In the genomic region with DNA sequence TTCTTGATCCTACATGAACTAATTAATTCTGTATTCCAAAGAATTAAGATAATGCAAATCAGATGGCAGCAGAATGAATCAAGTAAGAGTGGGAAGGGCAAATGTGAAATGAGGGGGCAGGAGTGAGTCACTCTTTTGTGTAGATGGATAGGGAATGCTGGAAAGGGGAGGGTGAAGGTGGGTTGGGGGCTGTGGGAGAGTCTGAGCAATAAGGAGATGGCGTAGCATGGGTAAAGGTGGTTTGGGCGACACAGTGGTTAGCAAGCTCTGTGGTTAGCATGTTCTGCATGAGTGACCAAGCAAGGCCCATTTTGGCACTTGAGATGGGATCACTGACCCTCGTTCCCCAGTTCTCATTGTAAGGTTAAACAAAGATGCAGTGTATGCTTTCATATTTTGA, we compare ENCODE assay signal across 1 cellular context.
TF ChIP-seq lines count a peak whose summit lies in the region.

No MANE protein-coding gene starts in this region.

TF ChIP-seq in GM12878, 131 proteins besides CTCF, POLR2A, EP300 and RAD21 (continued from another document and continues in another):
- TF ChIP-seq ZNF592 (IDR thresholded peaks at IDR 0.05) (no peak), JUND (IDR thresholded peaks at IDR 0.05; ENCODE audit: low read depth, low read length) (no peak), ASH2L (IDR thresholded peaks at IDR 0.05; ENCODE audit: borderline replicate concordance, low read depth) (no peak), TAF1 (IDR thresholded peaks at IDR 0.05; ENCODE audit: borderline replicate concordance, low read depth, low read length) (no peak), RUNX3 (IDR thresholded peaks at IDR 0.05; ENCODE audit: low read length) (peak; percentile 97), FOXM1 (IDR thresholded peaks at IDR 0.05; ENCODE audit: low read depth, low read length) (no peak), HDAC2 (IDR thresholded peaks at IDR 0.05) (no peak), SPI1 (IDR thresholded peaks at IDR 0.05; ENCODE audit: borderline replicate concordance, insufficient read depth, low read depth, low read length) (no peak), SMAD5 (IDR thresholded peaks at IDR 0.05; ENCODE audit: low read depth) (no peak), IRF5 (IDR thresholded peaks at IDR 0.05; ENCODE audit: borderline replicate concordance) (no peak), SKIL (IDR thresholded peaks at IDR 0.05; ENCODE audit: low read depth, poor library complexity, severe bottlenecking) (no peak), RB1 (IDR thresholded peaks at IDR 0.05; ENCODE audit: borderline replicate concordance) (no peak), NR2C1 (IDR thresholded peaks at IDR 0.05) (no peak), SIX5 (IDR thresholded peaks at IDR 0.05; ENCODE audit: low read depth, low read length, severe bottlenecking) (no peak), CREM (IDR thresholded peaks at IDR 0.05; ENCODE audit: low read depth) (peak; percentile 45; the same call in 1 of the 2 replicates), GATAD2B (conservative IDR thresholded peaks at IDR 0.05; ENCODE audit: low read depth) (0 out of 2 replicates have a peak, but pooled peaks have one; percentile 53), NRF1 (conservative IDR thresholded peaks at IDR 0.05; ENCODE audit: low read depth, low read length) (no peak), BHLHE40 (IDR thresholded peaks at IDR 0.05; ENCODE audit: borderline replicate concordance in 1 of 2, low read depth in 2 of 2, low read length in 1 of 2) (peak in 1 of 2 experiments; percentile 41; a peak in 1 of 4 replicates), NR2C2 (IDR thresholded peaks at IDR 0.05; ENCODE audit: borderline replicate concordance, control insufficient read depth, insufficient read length, low read depth) (no peak), ETV6 (conservative IDR thresholded peaks at IDR 0.05 in 1 of 2, IDR thresholded peaks at IDR 0.05 in 1 of 2; ENCODE audit: borderline replicate concordance in 1 of 2, low read depth in 1 of 2) (no peak), POU2F2 (IDR thresholded peaks at IDR 0.05; ENCODE audit: borderline replicate concordance, low read depth, low read length) (no peak), TCF7 (IDR thresholded peaks at IDR 0.05; ENCODE audit: borderline replicate concordance) (no peak), FOS (IDR thresholded peaks at IDR 0.05; ENCODE audit: borderline replicate concordance, extremely low read depth, insufficient read length) (no peak), PAX5 (IDR thresholded peaks at IDR 0.05; ENCODE audit: borderline replicate concordance, low read depth, low read length) (peak; percentile 98), E4F1 (IDR thresholded peaks at IDR 0.05; ENCODE audit: borderline replicate concordance, partially characterized antibody) (no peak), BRCA1 (IDR thresholded peaks at IDR 0.05; ENCODE audit: low read depth, low read length) (no peak)
- TF ChIP-seq, protein P1, sequence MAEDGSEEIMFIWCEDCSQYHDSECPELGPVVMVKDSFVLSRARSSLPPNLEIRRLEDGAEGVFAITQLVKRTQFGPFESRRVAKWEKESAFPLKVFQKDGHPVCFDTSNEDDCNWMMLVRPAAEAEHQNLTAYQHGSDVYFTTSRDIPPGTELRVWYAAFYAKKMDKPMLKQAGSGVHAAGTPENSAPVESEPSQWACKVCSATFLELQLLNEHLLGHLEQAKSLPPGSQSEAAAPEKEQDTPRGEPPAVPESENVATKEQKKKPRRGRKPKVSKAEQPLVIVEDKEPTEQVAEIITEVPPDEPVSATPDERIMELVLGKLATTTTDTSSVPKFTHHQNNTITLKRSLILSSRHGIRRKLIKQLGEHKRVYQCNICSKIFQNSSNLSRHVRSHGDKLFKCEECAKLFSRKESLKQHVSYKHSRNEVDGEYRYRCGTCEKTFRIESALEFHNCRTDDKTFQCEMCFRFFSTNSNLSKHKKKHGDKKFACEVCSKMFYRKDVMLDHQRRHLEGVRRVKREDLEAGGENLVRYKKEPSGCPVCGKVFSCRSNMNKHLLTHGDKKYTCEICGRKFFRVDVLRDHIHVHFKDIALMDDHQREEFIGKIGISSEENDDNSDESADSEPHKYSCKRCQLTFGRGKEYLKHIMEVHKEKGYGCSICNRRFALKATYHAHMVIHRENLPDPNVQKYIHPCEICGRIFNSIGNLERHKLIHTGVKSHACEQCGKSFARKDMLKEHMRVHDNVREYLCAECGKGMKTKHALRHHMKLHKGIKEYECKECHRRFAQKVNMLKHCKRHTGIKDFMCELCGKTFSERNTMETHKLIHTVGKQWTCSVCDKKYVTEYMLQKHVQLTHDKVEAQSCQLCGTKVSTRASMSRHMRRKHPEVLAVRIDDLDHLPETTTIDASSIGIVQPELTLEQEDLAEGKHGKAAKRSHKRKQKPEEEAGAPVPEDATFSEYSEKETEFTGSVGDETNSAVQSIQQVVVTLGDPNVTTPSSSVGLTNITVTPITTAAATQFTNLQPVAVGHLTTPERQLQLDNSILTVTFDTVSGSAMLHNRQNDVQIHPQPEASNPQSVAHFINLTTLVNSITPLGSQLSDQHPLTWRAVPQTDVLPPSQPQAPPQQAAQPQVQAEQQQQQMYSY (CRISPR knock-in tag; IDR thresholded peaks at IDR 0.05): no peak
- TF ChIP-seq, protein P2, sequence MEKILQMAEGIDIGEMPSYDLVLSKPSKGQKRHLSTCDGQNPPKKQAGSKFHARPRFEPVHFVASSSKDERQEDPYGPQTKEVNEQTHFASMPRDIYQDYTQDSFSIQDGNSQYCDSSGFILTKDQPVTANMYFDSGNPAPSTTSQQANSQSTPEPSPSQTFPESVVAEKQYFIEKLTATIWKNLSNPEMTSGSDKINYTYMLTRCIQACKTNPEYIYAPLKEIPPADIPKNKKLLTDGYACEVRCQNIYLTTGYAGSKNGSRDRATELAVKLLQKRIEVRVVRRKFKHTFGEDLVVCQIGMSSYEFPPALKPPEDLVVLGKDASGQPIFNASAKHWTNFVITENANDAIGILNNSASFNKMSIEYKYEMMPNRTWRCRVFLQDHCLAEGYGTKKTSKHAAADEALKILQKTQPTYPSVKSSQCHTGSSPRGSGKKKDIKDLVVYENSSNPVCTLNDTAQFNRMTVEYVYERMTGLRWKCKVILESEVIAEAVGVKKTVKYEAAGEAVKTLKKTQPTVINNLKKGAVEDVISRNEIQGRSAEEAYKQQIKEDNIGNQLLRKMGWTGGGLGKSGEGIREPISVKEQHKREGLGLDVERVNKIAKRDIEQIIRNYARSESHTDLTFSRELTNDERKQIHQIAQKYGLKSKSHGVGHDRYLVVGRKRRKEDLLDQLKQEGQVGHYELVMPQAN (conservative IDR thresholded peaks at IDR 0.05): no peak
- TF ChIP-seq, protein P3, sequence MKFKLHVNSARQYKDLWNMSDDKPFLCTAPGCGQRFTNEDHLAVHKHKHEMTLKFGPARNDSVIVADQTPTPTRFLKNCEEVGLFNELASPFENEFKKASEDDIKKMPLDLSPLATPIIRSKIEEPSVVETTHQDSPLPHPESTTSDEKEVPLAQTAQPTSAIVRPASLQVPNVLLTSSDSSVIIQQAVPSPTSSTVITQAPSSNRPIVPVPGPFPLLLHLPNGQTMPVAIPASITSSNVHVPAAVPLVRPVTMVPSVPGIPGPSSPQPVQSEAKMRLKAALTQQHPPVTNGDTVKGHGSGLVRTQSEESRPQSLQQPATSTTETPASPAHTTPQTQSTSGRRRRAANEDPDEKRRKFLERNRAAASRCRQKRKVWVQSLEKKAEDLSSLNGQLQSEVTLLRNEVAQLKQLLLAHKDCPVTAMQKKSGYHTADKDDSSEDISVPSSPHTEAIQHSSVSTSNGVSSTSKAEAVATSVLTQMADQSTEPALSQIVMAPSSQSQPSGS (IDR thresholded peaks at IDR 0.05; ENCODE audit: low read length): 0 out of 2 replicates have a peak, but pooled peaks have one; percentile 31
